In the genomic region with DNA sequence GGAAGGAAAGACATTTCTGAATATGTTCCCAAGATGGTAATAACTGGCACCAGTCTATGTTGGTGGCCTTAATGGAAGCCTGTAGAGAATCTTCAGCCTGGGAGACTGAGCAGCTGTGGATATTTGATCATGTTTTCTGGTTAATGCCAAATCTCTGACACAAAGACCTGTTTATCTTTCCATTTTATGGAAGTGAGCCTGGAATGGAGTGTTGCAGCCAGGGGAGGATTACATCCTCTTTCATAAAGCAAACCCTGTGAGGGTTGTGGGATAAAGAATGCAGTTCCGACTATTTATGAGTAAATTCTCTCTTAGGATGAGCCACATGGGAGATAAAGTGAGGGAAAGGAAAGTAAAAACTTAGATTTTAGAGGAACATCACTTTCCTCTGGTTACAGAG, we compare ENCODE assay signal across 15 cellular contexts.
"Had no signal": no experiment of that assay in that cellular context is flagged by ENCODE, and none has a peak within 500 bp of the region (broad histone marks: within the 10 kb centered on the region; RNA-seq: fewer than 3 reads in every experiment).

No MANE protein-coding gene starts in this region.

- H3K4me1 ChIP-seq: esophagus squamous epithelium, psoas muscle, tibial artery, upper lobe of left lung, uterus had no signal

- H3K4me3 ChIP-seq: esophagus squamous epithelium, gastroesophageal sphincter, psoas muscle, tibial artery, upper lobe of left lung, uterus had no signal

- H3K27me3 ChIP-seq: esophagus squamous epithelium, gastroesophageal sphincter, tibial artery, upper lobe of left lung, uterus had no signal

- H3K27ac Mint-ChIP-seq: effector memory CD8-positive, alpha-beta T cell; naive B cell had no signal

- H3K4me3 Mint-ChIP-seq: effector memory CD8-positive, alpha-beta T cell; naive B cell; nephron progenitor cell had no signal

- H3K9me3 ChIP-seq: gastroesophageal sphincter, psoas muscle, tibial artery, upper lobe of left lung, uterus had no signal

- DNase-seq: effector memory CD8-positive, alpha-beta T cell; esophagus squamous epithelium; foreskin fibroblast; glutamatergic neuron; mesendoderm; naive B cell; nephron progenitor cell; psoas muscle; small intestine; stimulated activated CD4-positive, alpha-beta T cell treated with anti-CD3 and anti-CD28 coated beads, Interleukin-12 subunit alpha, Interleukin-12 subunit beta, amount 100 ng/mL, for 4 hours; stimulated activated naive CD4-positive, alpha-beta T cell treated with Interleukin-2 at 50 U/mL for 16 hours; tibial artery; uterus had no signal

- H3K27me3 Mint-ChIP-seq: effector memory CD8-positive, alpha-beta T cell; naive B cell had no signal

- H3K36me3 Mint-ChIP-seq: naive B cell had no signal

- H3K4me1 Mint-ChIP-seq: naive B cell, nephron progenitor cell had no signal

- H3K27ac ChIP-seq: gastroesophageal sphincter, psoas muscle, tibial artery, upper lobe of left lung had no signal

- H3K36me3 ChIP-seq: esophagus squamous epithelium, gastroesophageal sphincter, tibial artery, upper lobe of left lung, uterus had no signal
